ENCODE assay signal across 18 cellular contexts in the genomic region with DNA sequence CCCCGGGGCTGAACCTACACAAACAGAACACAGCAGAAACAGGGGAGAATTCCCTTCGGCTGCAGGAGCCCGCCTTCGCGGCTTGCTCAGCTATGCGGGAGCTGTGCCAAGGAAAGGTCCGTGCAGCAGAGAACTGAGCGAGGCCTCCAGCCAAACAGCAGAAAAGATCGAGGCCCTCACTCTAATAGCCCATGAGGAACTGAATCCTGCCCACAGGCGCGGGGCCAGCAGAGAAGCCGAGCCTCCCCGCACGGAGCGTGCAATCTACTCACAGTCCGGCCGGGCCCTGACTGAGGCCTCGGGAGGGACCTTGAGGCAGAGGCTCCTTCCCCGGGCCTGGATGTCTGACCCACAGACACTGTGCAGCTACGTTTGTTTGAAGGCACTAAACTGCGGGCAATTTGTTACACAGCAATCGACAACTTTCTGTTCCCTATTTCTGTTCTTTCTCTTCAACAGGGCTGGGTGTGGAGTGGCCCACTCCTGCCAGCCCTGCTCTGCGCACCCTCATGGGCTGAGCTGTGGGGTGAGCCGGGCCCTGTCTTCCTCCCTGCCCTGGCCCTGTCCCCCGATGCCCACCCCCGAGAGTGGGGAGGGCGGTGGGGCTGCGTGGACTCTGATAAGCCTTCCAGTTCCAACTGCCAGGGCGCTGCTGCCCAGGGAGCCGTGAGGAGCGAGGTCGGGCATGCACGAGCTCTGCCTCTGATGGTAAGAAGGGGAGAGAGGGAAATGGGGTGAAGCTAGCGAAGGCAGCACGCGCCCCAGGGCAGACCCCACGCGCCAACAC. TPM values are rescaled to one million over a fixed set of nuclear protein-coding genes. Genes with fewer than 3 reads are reported as not detected.
DNase-seq lines count a peak whose midpoint lies in the region; ATAC-seq and TF ChIP-seq lines count a peak whose summit lies in the region.
"Had no signal": no experiment of that assay in that cellular context is flagged by ENCODE, and none has a peak within 500 bp of the region (broad histone marks: within the 10 kb centered on the region; RNA-seq: fewer than 3 reads in every experiment).

No MANE protein-coding gene starts in this region.

- H3K36me3 ChIP-seq in A673 (ENCODE audit: insufficient read depth, low read length, poor library complexity, severe bottlenecking) = no peaks in the 10 kb centered on the region
- H3K36me3 ChIP-seq in fibroblast of lung (ENCODE audit: control insufficient read depth, insufficient read depth, low read length) = no peaks in the 10 kb centered on the region
- no peaks in the 10 kb centered on the region for H3K36me3 ChIP-seq in muscle layer of colon (ENCODE audit: insufficient read depth, low read length)
- no peaks in the 10 kb centered on the region for H3K36me3 ChIP-seq in effector memory CD4-positive, alpha-beta T cell (ENCODE audit: control insufficient read depth, insufficient read depth, low read length)
- H3K36me3 ChIP-seq in neural progenitor cell = no peaks in the 10 kb centered on the region
- H3K36me3 ChIP-seq: SJSA1 had no signal

- H3K4me2 ChIP-seq in fibroblast of lung (ENCODE audit: extremely low read depth, insufficient read depth, low read length) (no peak overlapping the region), neural progenitor cell (no peak overlapping the region)

- H3K27me3 ChIP-seq in A673 (replicated peaks; ENCODE audit: insufficient read depth, low read depth, low read length, poor library complexity) (no peaks in the 10 kb centered on the region), fibroblast of lung (ENCODE audit: control insufficient read depth, insufficient read depth, low read length) (peaks cover 19% of the 10 kb centered on the region), muscle layer of colon (ENCODE audit: control insufficient read depth in 1 of 2, insufficient read depth in 2 of 2, low read length in 2 of 2) (no peaks in the 10 kb centered on the region), neural progenitor cell (peaks cover 22% of the 10 kb centered on the region)
- H3K27me3 ChIP-seq in effector memory CD4-positive, alpha-beta T cell (replicated peaks; ENCODE audit: control insufficient read depth, insufficient read depth, low read length, poor library complexity, severe bottlenecking) = no peaks in the 10 kb centered on the region

- H3K9me3 ChIP-seq in A673 (ENCODE audit: low read depth, low read length, poor library complexity, severe bottlenecking) = no peaks in the 10 kb centered on the region
- no peaks in the 10 kb centered on the region for H3K9me3 ChIP-seq in fibroblast of lung (ENCODE audit: control insufficient read depth, insufficient read depth, low read depth, low read length)
- no peaks in the 10 kb centered on the region for H3K9me3 ChIP-seq in muscle layer of colon (ENCODE audit: low read length)
- no peaks in the 10 kb centered on the region for H3K9me3 ChIP-seq in effector memory CD4-positive, alpha-beta T cell (ENCODE audit: control insufficient read depth, low read length)
- no peaks in the 10 kb centered on the region for H3K9me3 ChIP-seq in neural progenitor cell (ENCODE audit: low read depth)
- H3K9me3 ChIP-seq: SJSA1 had no signal

- H3K27ac Mint-ChIP-seq in neural progenitor cell = no peak overlapping the region
- H3K27ac Mint-ChIP-seq: activated CD4-positive, alpha-beta T cell treated with anti-CD3 and anti-CD28 coated beads, Interleukin-2, amount 10 ng/mL, durations not matched to agents 24 days and 14 days; activated naive CD8-positive, alpha-beta T cell treated with anti-CD3 and anti-CD28 coated beads for 36 hours; IgD-negative memory B cell; stimulated activated naive CD8-positive, alpha-beta T cell treated with anti-CD3 and anti-CD28 coated beads, Interleukin-15, Interleukin-2, amounts not matched to agents 100 ng/mL and 50 ng/mL, for 24 hours had no signal

- H3K9me3 Mint-ChIP-seq in neural progenitor cell = no peaks in the 10 kb centered on the region
- H3K9me3 Mint-ChIP-seq: activated CD4-positive, alpha-beta T cell treated with anti-CD3 and anti-CD28 coated beads, Interleukin-2, amount 10 ng/mL, durations not matched to agents 24 days and 14 days; activated naive CD8-positive, alpha-beta T cell treated with anti-CD3 and anti-CD28 coated beads for 36 hours; central memory CD8-positive, alpha-beta T cell; IgD-negative memory B cell; immature natural killer cell; stimulated activated naive CD8-positive, alpha-beta T cell treated with anti-CD3 and anti-CD28 coated beads, Interleukin-15, Interleukin-2, amounts not matched to agents 100 ng/mL and 50 ng/mL, for 24 hours had no signal

- peak overlapping the region; percentile 29 for H3K27ac ChIP-seq in A673 (ENCODE audit: low read depth, low read length, poor library complexity, severe bottlenecking)
- H3K27ac ChIP-seq in fibroblast of lung (ENCODE audit: insufficient read depth, low read length) = no peak overlapping the region
- peak overlapping the region; percentile 70 for H3K27ac ChIP-seq in muscle layer of colon (ENCODE audit: low read depth, low read length)
- no peak overlapping the region for H3K27ac ChIP-seq in effector memory CD4-positive, alpha-beta T cell (ENCODE audit: insufficient read depth, low read length, poor library complexity, severe bottlenecking)
- H3K27ac ChIP-seq in neural progenitor cell = no peak overlapping the region
- H3K27ac ChIP-seq: SJSA1 had no signal

- peaks cover 11% of the 10 kb centered on the region for H3K4me1 ChIP-seq in A673 (ENCODE audit: insufficient read depth, low read length, poor library complexity, severe bottlenecking)
- no peaks in the 10 kb centered on the region for H3K4me1 ChIP-seq in fibroblast of lung (ENCODE audit: control insufficient read depth, extremely low read depth, insufficient read depth, low read length)
- H3K4me1 ChIP-seq in muscle layer of colon (ENCODE audit: insufficient read depth, low read length) = peaks cover 48% of the 10 kb centered on the region
- peaks cover 3% of the 10 kb centered on the region for H3K4me1 ChIP-seq in effector memory CD4-positive, alpha-beta T cell (ENCODE audit: control insufficient read depth, insufficient read depth, low read length, poor library complexity, severe bottlenecking)
- no peaks in the 10 kb centered on the region for H3K4me1 ChIP-seq in neural progenitor cell

- H3K4me3 ChIP-seq in A673 (ENCODE audit: low read depth, low read length, poor library complexity, severe bottlenecking) (no peak overlapping the region), fibroblast of lung (replicated peaks in 1 of 4; ENCODE audit: control extremely low read depth in 1 of 4, insufficient read depth in 1 of 4, low read depth in 3 of 4, low read length in 4 of 4) (no peak overlapping the region), muscle layer of colon (ENCODE audit: low read depth in 1 of 2, low read length in 2 of 2) (no peak overlapping the region), neural progenitor cell (no peak overlapping the region)
- H3K4me3 ChIP-seq in effector memory CD4-positive, alpha-beta T cell (ENCODE audit: insufficient read depth, low read depth, low read length, poor library complexity, severe bottlenecking) = no peak overlapping the region
- H3K4me3 ChIP-seq: SJSA1 had no signal

- POLR2A ChIA-PET in A673 (lab: Charles Lee; ENCODE audit: low non-redundant PET) = no interaction called here

- intact Hi-C loops in A673 (cut with micrococcal nuclease; ENCODE audit: unreplicated experiment) = no loop called here

- DNase-seq in A673 (ENCODE audit: low spot score) = no peak
- peak; percentile 36 for DNase-seq in MV-4-11 (lab: John Stamatoyannopoulos, UW)
- DNase-seq in fibroblast of lung (ENCODE audit: low read depth in 2 of 2) = peak; percentile 13 to 57
- no peak for DNase-seq in effector memory CD4-positive, alpha-beta T cell
- DNase-seq in neural progenitor cell (ENCODE audit: low spot score) = no peak
- no peak for DNase-seq in inferior parietal cortex (ENCODE audit: extremely low spot score)
- DNase-seq: activated CD4-positive, alpha-beta T cell treated with anti-CD3 and anti-CD28 coated beads, Interleukin-2, amount 10 ng/mL, durations not matched to agents 24 days and 14 days; activated naive CD8-positive, alpha-beta T cell treated with anti-CD3 and anti-CD28 coated beads for 36 hours; immature natural killer cell; NCI-H1105 treated with DMSO at 0.1 percent for 48 hours; NCI-H2227 treated with DMSO at 0.1 percent for 48 hours; stimulated activated CD4-positive, alpha-beta T cell treated with anti-CD3 and anti-CD28 coated beads, Interleukin-12 subunit alpha, Interleukin-12 subunit beta, amount 100 ng/mL, for 4 hours had no signal

- H3K9ac ChIP-seq in fibroblast of lung (ENCODE audit: insufficient read depth, low read length) = no peak overlapping the region
- no peak overlapping the region for H3K9ac ChIP-seq in muscle layer of colon (ENCODE audit: low read length)
- no peak overlapping the region for H3K9ac ChIP-seq in neural progenitor cell

- no peaks in the 10 kb centered on the region for H4K20me1 ChIP-seq in fibroblast of lung (ENCODE audit: control insufficient read depth, extremely low read depth, insufficient read depth, low read length)
- H4K20me1 ChIP-seq in neural progenitor cell (ENCODE audit: low read depth) = no peaks in the 10 kb centered on the region

- CTCF ChIA-PET in A673 (lab: Charles Lee) = no interaction called here

- peaks cover 1% of the 10 kb centered on the region for H3K36me3 Mint-ChIP-seq in neural progenitor cell

- no peak overlapping the region for H3K4me3 Mint-ChIP-seq in neural progenitor cell
- H3K4me3 Mint-ChIP-seq: activated CD4-positive, alpha-beta T cell treated with anti-CD3 and anti-CD28 coated beads, Interleukin-2, amount 10 ng/mL, durations not matched to agents 24 days and 14 days; activated naive CD8-positive, alpha-beta T cell treated with anti-CD3 and anti-CD28 coated beads for 36 hours; central memory CD8-positive, alpha-beta T cell; immature natural killer cell; stimulated activated naive CD8-positive, alpha-beta T cell treated with anti-CD3 and anti-CD28 coated beads, Interleukin-15, Interleukin-2, amounts not matched to agents 100 ng/mL and 50 ng/mL, for 24 hours had no signal

- TF ChIP-seq CTCF in A673 (conservative IDR thresholded peaks at IDR 0.05; ENCODE audit: low read depth, low read length) (no peak), fibroblast of lung (conservative IDR thresholded peaks at IDR 0.05 in 1 of 2, IDR thresholded peaks at IDR 0.05 in 1 of 2; ENCODE audit: low read depth in 1 of 2, low read length in 2 of 2) (no peak), neural progenitor cell (IDR thresholded peaks at IDR 0.05) (no peak)

- H3K79me2 ChIP-seq in fibroblast of lung (ENCODE audit: control insufficient read depth, insufficient read depth, low read length) = no peaks in the 10 kb centered on the region
- no peaks in the 10 kb centered on the region for H3K79me2 ChIP-seq in neural progenitor cell (ENCODE audit: low read depth)

- no TSS peak for BruUV-seq in A673 (replicated peaks; lab: Mats Ljungman, UMichigan)

- H3F3A ChIP-seq in neural progenitor cell (ENCODE audit: low read depth) = peaks cover 8% of the 10 kb centered on the region

- peaks cover 2% of the 10 kb centered on the region for H3K27me3 Mint-ChIP-seq in neural progenitor cell (ENCODE audit: insufficient read depth, low read depth)
- H3K27me3 Mint-ChIP-seq: activated naive CD8-positive, alpha-beta T cell treated with anti-CD3 and anti-CD28 coated beads for 36 hours; central memory CD8-positive, alpha-beta T cell; IgD-negative memory B cell; stimulated activated naive CD8-positive, alpha-beta T cell treated with anti-CD3 and anti-CD28 coated beads, Interleukin-15, Interleukin-2, amounts not matched to agents 100 ng/mL and 50 ng/mL, for 24 hours had no signal

- peaks cover 4% of the 10 kb centered on the region for H3K4me1 Mint-ChIP-seq in neural progenitor cell

- ATAC-seq in GM21529 (IDR thresholded peaks at IDR 0.05; ENCODE audit: unreplicated experiment) = no peak

- H2AFZ ChIP-seq in fibroblast of lung (ENCODE audit: low read length) (no peak overlapping the region), neural progenitor cell (replicated peaks) (no peak overlapping the region)

RNA-seq across cellular contexts. Expression of a gene that starts 13.7 kb away (rescaled TPM):
- 17.2 and 26.9 TPM in 2 replicates for total RNA-seq in A673 (2021)
- total RNA-seq in fibroblast of lung = 3.6 and 4.1 TPM in 2 replicates
- polyA plus RNA-seq in fibroblast of lung = 0.82 and 0.91 TPM in 2 replicates
- polyA plus RNA-seq in fibroblast of lung (2012) = 1.9 TPM in 2 replicates
- polyA minus RNA-seq in fibroblast of lung (ENCODE audit: low replicate concordance) = 0.63 TPM in 1 of 2 replicates, not detected in the other
- 5.3 and 29.3 TPM in 2 replicates for total RNA-seq in neural progenitor cell (ENCODE audit: low replicate concordance)

RNA-seq across cellular contexts. Expression of a gene that starts 22.6 kb away (rescaled TPM):
- total RNA-seq in A673 (2021) (65.1 and 71.6 TPM in 2 replicates), fibroblast of lung (24.9 and 27.9 TPM in 2 replicates), neural progenitor cell (ENCODE audit: low replicate concordance) (19.0 and 24.7 TPM in 2 replicates)
- polyA plus RNA-seq in fibroblast of lung = 31.3 and 34.6 TPM in 2 replicates
- polyA plus RNA-seq in fibroblast of lung (2012) = 22.2 and 32.0 TPM in 2 replicates
- 2.5 and 15.7 TPM in 2 replicates for polyA minus RNA-seq in fibroblast of lung (ENCODE audit: low replicate concordance)

Comparison
In these comparisons a context has a peak if more than half of its experiments do, and no peak if none do; other contexts are left out.
1. DNase-seq: peak in MV-4-11 (single experiment) and fibroblast of lung (2 of 2); none in A673 (single experiment), effector memory CD4-positive, alpha-beta T cell (0 of 3), neural progenitor cell (single experiment) and inferior parietal cortex (single experiment).
2. H3K27ac ChIP-seq: peak in A673 (single experiment) and muscle layer of colon (single experiment); none in fibroblast of lung (single experiment), effector memory CD4-positive, alpha-beta T cell (single experiment) and neural progenitor cell (single experiment).